Comparison of ENCODE assay signal across 9 cellular contexts in genomic region chr5:79200573-79201183, GRCh38. TPM values are rescaled to one million over a fixed set of nuclear protein-coding genes. Genes with fewer than 3 reads are reported as not detected.
DNase-seq lines count a peak whose midpoint lies in the region; ATAC-seq and TF ChIP-seq lines count a peak whose summit lies in the region.
"Had no signal": no experiment of that assay in that cellular context is flagged by ENCODE, and none has a peak within 500 bp of the region (broad histone marks: within the 10 kb centered on the region; RNA-seq: fewer than 3 reads in every experiment).

No MANE protein-coding gene starts in this region.

- H3K27ac ChIP-seq in gastrocnemius medialis, result no peak overlapping the region
- H3K27ac ChIP-seq in ascending aorta, result no peak overlapping the region

- H3K27me3 ChIP-seq in gastrocnemius medialis, result no peaks in the 10 kb centered on the region
- H3K27me3 ChIP-seq in ascending aorta, result no peaks in the 10 kb centered on the region

- DNase-seq in ACHN (peak; percentile 18), OCI-M1 (lab: John Stamatoyannopoulos, UW) (peak; percentile 67), fibroblast of pulmonary artery (ENCODE audit: low read depth) (peak; percentile 31), gastrocnemius medialis (no peak), ascending aorta (ENCODE audit: low spot score in 2 of 2) (no peak), amniotic stem cell (lab: John Stamatoyannopoulos, UW) (no peak)
- no peak for DNase-seq in activated CD8-positive, alpha-beta memory T cell treated with anti-CD3 and anti-CD28 coated beads, Interleukin-2, amount 50 U/mL, for 4 hours
- DNase-seq: NCI-H2081 treated with DMSO at 0.1 percent for 48 hours had no signal

- no peak for TF ChIP-seq POLR2A in gastrocnemius medialis (IDR thresholded peaks at IDR 0.05)

- H3K36me3 ChIP-seq in gastrocnemius medialis, result no peaks in the 10 kb centered on the region
- no peaks in the 10 kb centered on the region for H3K36me3 ChIP-seq in ascending aorta

- H3K4me3 ChIP-seq in fibroblast of pulmonary artery (replicated peaks; ENCODE audit: low read depth, low read length) (no peak overlapping the region), gastrocnemius medialis (no peak overlapping the region), ascending aorta (no peak overlapping the region)

- H3K4me1 ChIP-seq in gastrocnemius medialis (no peaks in the 10 kb centered on the region), ascending aorta (no peaks in the 10 kb centered on the region)

- in situ Hi-C loops in ACHN (cut with HindIII; ENCODE audit: low pct_ligation_motif_present, low pct_unique_long_range_greater_than_20kb, low sequenced_read_pairs), result no loop called here
- in situ Hi-C loops in gastrocnemius medialis (cut with MboI; ENCODE audit: low sequenced_read_pairs in 4 of 4), result no loop called here

- ATAC-seq in gastrocnemius medialis, result no peak

- H3K9me3 ChIP-seq in gastrocnemius medialis (no peaks in the 10 kb centered on the region), ascending aorta (no peaks in the 10 kb centered on the region)

- intact Hi-C loops in gastrocnemius medialis (cut with DNase I; ENCODE audit: low total_unique reads), result no loop called here
- intact Hi-C loops in ascending aorta (cut with DNase I), result no loop called here

- TF ChIP-seq CTCF in GM12872 (IDR thresholded peaks at IDR 0.05; ENCODE audit: insufficient read depth, low read depth, low read length), result peak; percentile 61
- peak; percentile 61 for TF ChIP-seq CTCF in fibroblast of pulmonary artery (IDR thresholded peaks at IDR 0.05; ENCODE audit: low read length, missing control alignments)
- no peak for TF ChIP-seq CTCF in gastrocnemius medialis (IDR thresholded peaks at IDR 0.05 in 4 of 5, conservative IDR thresholded peaks at IDR 0.05 in 1 of 5)
- peak in 1 of 3 experiments; percentile 32 for TF ChIP-seq CTCF in ascending aorta (IDR thresholded peaks at IDR 0.05)

RNA-seq across cellular contexts. Expression of gene JMY, which starts 35.3 kb away (rescaled TPM):
- total RNA-seq in gastrocnemius medialis (10 to 100 TPM; 11.4 to 26.7 (median 16.8) TPM), ascending aorta (5.2 TPM)

Comparison
In these comparisons a context has a peak if more than half of its experiments do, and no peak if none do; other contexts are left out.
1. DNase-seq: peak in ACHN (single experiment), OCI-M1 (single experiment) and fibroblast of pulmonary artery (single experiment); none in gastrocnemius medialis (0 of 2), ascending aorta (0 of 2), activated CD8-positive, alpha-beta memory T cell treated with anti-CD3 and anti-CD28 coated beads, Interleukin-2, amount 50 U/mL, for 4 hours (single experiment) and amniotic stem cell (single experiment).
2. CTCF ChIP-seq: peak in GM12872 (single experiment) and fibroblast of pulmonary artery (single experiment); none in gastrocnemius medialis (0 of 5).